In genomic region chr1:218164930-218165686, GRCh38 we compare ENCODE assay signal across 8 cellular contexts.
DNase-seq lines count a peak whose midpoint lies in the region; ATAC-seq and TF ChIP-seq lines count a peak whose summit lies in the region.

No MANE protein-coding gene starts in this region.

- H3K27ac ChIP-seq in cardiac muscle cell, result no peak overlapping the region
- no peak overlapping the region for H3K27ac ChIP-seq in psoas muscle

- peak overlapping the region; percentile 35 for H3K4me3 Mint-ChIP-seq in activated CD8-positive, alpha-beta memory T cell treated with anti-CD3 and anti-CD28 coated beads, Interleukin-2, amount 10 ng/mL, durations not matched to agents 7 days and 5 days

- intact Hi-C loops in psoas muscle (cut with DNase I), result no loop called here

- DNase-seq in AG08396 (ENCODE audit: low spot score) (peak; percentile 26), cardiac muscle cell (ENCODE audit: low read depth in 1 of 2, low spot score in 1 of 2) (peak; percentile 9 to 61), psoas muscle (peak; percentile 29 to 55), NOMO-1 treated with dmso at 0.1 percent for 144 hours (lab: John Stamatoyannopoulos, UW; ENCODE audit: unreplicated experiment) (no peak)
- no peak for DNase-seq in activated CD8-positive, alpha-beta memory T cell treated with anti-CD3 and anti-CD28 coated beads, Interleukin-2, amount 10 ng/mL, durations not matched to agents 7 days and 5 days

- peaks cover 15% of the 10 kb centered on the region for H3K4me1 Mint-ChIP-seq in activated CD8-positive, alpha-beta memory T cell treated with anti-CD3 and anti-CD28 coated beads, Interleukin-2, amount 10 ng/mL, durations not matched to agents 7 days and 5 days

- H3K4me3 ChIP-seq in cardiac muscle cell, result peak overlapping the region; percentile 62
- peak overlapping the region; percentile 67 for H3K4me3 ChIP-seq in psoas muscle

- H3K27ac Mint-ChIP-seq in activated CD8-positive, alpha-beta memory T cell treated with anti-CD3 and anti-CD28 coated beads, Interleukin-2, amount 10 ng/mL, durations not matched to agents 7 days and 5 days, result no peak overlapping the region

- TF ChIP-seq CTCF in cardiac muscle cell (IDR thresholded peaks at IDR 0.05; ENCODE audit: low read depth, low read length) (no peak), psoas muscle (IDR thresholded peaks at IDR 0.05) (no peak)

- no peaks in the 10 kb centered on the region for H3K9me3 ChIP-seq in cardiac muscle cell (ENCODE audit: low read depth)
- H3K9me3 ChIP-seq in psoas muscle, result no peaks in the 10 kb centered on the region

- peaks cover 52% of the 10 kb centered on the region for H3K27me3 Mint-ChIP-seq in activated CD8-positive, alpha-beta memory T cell treated with anti-CD3 and anti-CD28 coated beads, Interleukin-2, amount 10 ng/mL, durations not matched to agents 7 days and 5 days

- no peaks in the 10 kb centered on the region for H3K36me3 ChIP-seq in cardiac muscle cell
- H3K36me3 ChIP-seq in psoas muscle (ENCODE audit: insufficient read depth in 1 of 2, low read depth in 1 of 2), result no peaks in the 10 kb centered on the region

- 1% methylated on average over 70 to 79 of the region's 79 CpGs for WGBS in psoas muscle, 3 donors

- no peaks in the 10 kb centered on the region for H3K36me3 Mint-ChIP-seq in activated CD8-positive, alpha-beta memory T cell treated with anti-CD3 and anti-CD28 coated beads, Interleukin-2, amount 10 ng/mL, durations not matched to agents 7 days and 5 days

- H3K27me3 ChIP-seq in cardiac muscle cell (peaks cover 100% of the 10 kb centered on the region), psoas muscle (ENCODE audit: insufficient read depth in 3 of 3, low read length in 2 of 3) (peaks cover 0 to 70% (median 14%) of the 10 kb centered on the region in 3 donors)

- H3K4me1 ChIP-seq in cardiac muscle cell (ENCODE audit: low read depth) (no peaks in the 10 kb centered on the region), psoas muscle (peaks cover 10% of the 10 kb centered on the region)

- CTCF ChIA-PET in activated CD8-positive, alpha-beta memory T cell treated with anti-CD3 and anti-CD28 coated beads, Interleukin-2, amount 10 ng/mL, durations not matched to agents 7 days and 5 days (lab: Charles Lee), result no interaction called here

- no peaks in the 10 kb centered on the region for H3K9me3 Mint-ChIP-seq in activated CD8-positive, alpha-beta memory T cell treated with anti-CD3 and anti-CD28 coated beads, Interleukin-2, amount 10 ng/mL, durations not matched to agents 7 days and 5 days (ENCODE audit: low read depth)

- ATAC-seq in GM19023 (IDR thresholded peaks at IDR 0.05; ENCODE audit: unreplicated experiment), result peak; percentile 56
- ATAC-seq in HG03571 (IDR thresholded peaks at IDR 0.05; ENCODE audit: unreplicated experiment), result peak; percentile 45
- ATAC-seq in activated CD8-positive, alpha-beta memory T cell treated with anti-CD3 and anti-CD28 coated beads, Interleukin-2, amount 10 ng/mL, durations not matched to agents 7 days and 5 days, result peak; percentile 63
- ATAC-seq in psoas muscle, result peak; percentile 47 to 77 (median 66)
- ATAC-seq in HG03097 (IDR thresholded peaks at IDR 0.05; ENCODE audit: low FRiP score, unreplicated experiment), result no peak

Comparison
In these comparisons a context has a peak if more than half of its experiments do, and no peak if none do; other contexts are left out.
1. DNase-seq: peak in AG08396 (single experiment), cardiac muscle cell (2 of 2) and psoas muscle (2 of 2); none in activated CD8-positive, alpha-beta memory T cell treated with anti-CD3 and anti-CD28 coated beads, Interleukin-2, amount 10 ng/mL, durations not matched to agents 7 days and 5 days (single experiment) and NOMO-1 treated with dmso at 0.1 percent for 144 hours (single experiment).